13 cellular contexts compared by ENCODE assay signal in genomic region chr18:31512203-31512764, GRCh38. TPM values are rescaled to one million over a fixed set of nuclear protein-coding genes. Genes with fewer than 3 reads are reported as not detected.
A peak's percentile ranks its signal among the peaks of the same experiment; 100 is the strongest.
DNase-seq lines count a peak whose midpoint lies in the region; ATAC-seq and TF ChIP-seq lines count a peak whose summit lies in the region.
"Had no signal": no experiment of that assay in that cellular context is flagged by ENCODE, and none has a peak within 500 bp of the region (broad histone marks: within the 10 kb centered on the region; RNA-seq: fewer than 3 reads in every experiment).

No MANE protein-coding gene starts in this region.

- H3K4me3 Mint-ChIP-seq in osteocyte (ENCODE audit: unreplicated experiment): no peak overlapping the region
- H3K4me3 Mint-ChIP-seq: activated T-cell treated with anti-CD3 and anti-CD28 coated beads, Interleukin-2, amount 50 U/mL, for 72 hours; CD8-positive, alpha-beta memory T cell had no signal

- H4K20me1 ChIP-seq in fibroblast of lung (ENCODE audit: control insufficient read depth, extremely low read depth, insufficient read depth, low read length): no peaks in the 10 kb centered on the region

- no peaks in the 10 kb centered on the region for H3K4me1 ChIP-seq in fibroblast of lung (ENCODE audit: control insufficient read depth, extremely low read depth, insufficient read depth, low read length)
- H3K4me1 ChIP-seq: lower lobe of right lung had no signal

- no peaks in the 10 kb centered on the region for H3K9me3 Mint-ChIP-seq in osteocyte (ENCODE audit: unreplicated experiment)
- H3K9me3 Mint-ChIP-seq: activated T-cell treated with anti-CD3 and anti-CD28 coated beads, Interleukin-2, amount 50 U/mL, for 72 hours had no signal

- H3K27me3 Mint-ChIP-seq in osteocyte (ENCODE audit: unreplicated experiment): no peaks in the 10 kb centered on the region

- H3K79me2 ChIP-seq in fibroblast of lung (ENCODE audit: control insufficient read depth, insufficient read depth, low read length): no peaks in the 10 kb centered on the region

- H3K9me3 ChIP-seq in fibroblast of lung (ENCODE audit: control insufficient read depth, insufficient read depth, low read depth, low read length): no peaks in the 10 kb centered on the region
- H3K9me3 ChIP-seq: lower lobe of right lung had no signal

- H3K36me3 Mint-ChIP-seq in osteocyte (ENCODE audit: unreplicated experiment): peaks cover 2% of the 10 kb centered on the region
- H3K36me3 Mint-ChIP-seq: CD8-positive, alpha-beta memory T cell had no signal

- no peak overlapping the region for H2AFZ ChIP-seq in fibroblast of lung (ENCODE audit: low read length)

- no peak overlapping the region for H3K27ac ChIP-seq in fibroblast of lung (ENCODE audit: insufficient read depth, low read length)
- H3K27ac ChIP-seq: lower lobe of right lung had no signal

- H3K9ac ChIP-seq in fibroblast of lung (ENCODE audit: insufficient read depth, low read length): no peak overlapping the region

- H3K27ac Mint-ChIP-seq in osteocyte (ENCODE audit: unreplicated experiment): peak overlapping the region; percentile 6
- H3K27ac Mint-ChIP-seq: activated T-cell treated with anti-CD3 and anti-CD28 coated beads, Interleukin-2, amount 50 U/mL, for 72 hours; CD8-positive, alpha-beta memory T cell had no signal

- peaks cover 24% of the 10 kb centered on the region for H3K4me1 Mint-ChIP-seq in osteocyte (ENCODE audit: unreplicated experiment)
- H3K4me1 Mint-ChIP-seq: CD8-positive, alpha-beta memory T cell had no signal

- no peaks in the 10 kb centered on the region for H3K27me3 ChIP-seq in fibroblast of lung (ENCODE audit: control insufficient read depth, insufficient read depth, low read length)

- H3K36me3 ChIP-seq in fibroblast of lung (ENCODE audit: control insufficient read depth, insufficient read depth, low read length): no peaks in the 10 kb centered on the region
- H3K36me3 ChIP-seq: lower lobe of right lung had no signal

- ATAC-seq in GM18867 (IDR thresholded peaks at IDR 0.05; ENCODE audit: unreplicated experiment): no peak
- ATAC-seq: activated T-cell treated with anti-CD3 and anti-CD28 coated beads, Interleukin-2, amount 50 U/mL, for 72 hours had no signal

- DNase-seq in ELR (ENCODE audit: low read depth) (peak; percentile 48), RKO (ENCODE audit: low spot score) (peak; percentile 53), fibroblast of lung (ENCODE audit: low read depth in 2 of 2) (peak; percentile 48 to 93), osteocyte (ENCODE audit: extremely low spot score, unreplicated experiment) (no peak), activated T-cell treated with anti-CD3 and anti-CD28 coated beads for 4 hours (no peak), HuH-7.5 (ENCODE audit: low spot score) (no peak), foreskin fibroblast (no peak)
- DNase-seq: activated T-cell treated with anti-CD3 and anti-CD28 coated beads, Interleukin-2, amount 50 U/mL, for 72 hours; CD8-positive, alpha-beta memory T cell; lower lobe of right lung; NCI-H2171 treated with DMSO at 0.1 percent for 48 hours; T-helper 2 cell had no signal

- no peak overlapping the region for H3K4me2 ChIP-seq in fibroblast of lung (ENCODE audit: extremely low read depth, insufficient read depth, low read length)

- no peak overlapping the region for H3K4me3 ChIP-seq in fibroblast of lung (replicated peaks in 1 of 4; ENCODE audit: control extremely low read depth in 1 of 4, insufficient read depth in 1 of 4, low read depth in 3 of 4, low read length in 4 of 4)
- H3K4me3 ChIP-seq in foreskin fibroblast (ENCODE audit: low read depth in 1 of 2, low read length in 2 of 2): no peak overlapping the region
- H3K4me3 ChIP-seq: lower lobe of right lung had no signal

- TF ChIP-seq CTCF in fibroblast of lung (conservative IDR thresholded peaks at IDR 0.05 in 1 of 2, IDR thresholded peaks at IDR 0.05 in 1 of 2; ENCODE audit: low read depth in 1 of 2, low read length in 2 of 2) (no peak), osteocyte (IDR thresholded peaks at IDR 0.05) (no peak), foreskin fibroblast (IDR thresholded peaks at IDR 0.05; ENCODE audit: low read depth, low read length) (no peak)

RNA-seq across cellular contexts. Expression of gene DSG2, which starts 14.3 kb away (rescaled TPM):
- total RNA-seq in fibroblast of lung (0.33 and 1.0 TPM in 2 replicates), osteocyte (16.6 and 18.5 TPM in 2 replicates)
- polyA plus RNA-seq in fibroblast of lung: 1.1 and 1.6 TPM in 2 replicates
- 0.45 and 0.82 TPM in 2 replicates for polyA plus RNA-seq in fibroblast of lung (2012)
- 0.16 and 0.41 TPM in 2 replicates for polyA minus RNA-seq in fibroblast of lung (ENCODE audit: low replicate concordance)

Comparison
In these comparisons a context has a peak if more than half of its experiments do, and no peak if none do; other contexts are left out.
1. DNase-seq: peak in ELR (single experiment), RKO (single experiment) and fibroblast of lung (2 of 2); none in osteocyte (single experiment), activated T-cell treated with anti-CD3 and anti-CD28 coated beads for 4 hours (single experiment), HuH-7.5 (single experiment) and foreskin fibroblast (0 of 2).